ENCODE assay signal across 14 cellular contexts in genomic region chr4:139142097-139142496, GRCh38. TPM values are rescaled to one million over a fixed set of nuclear protein-coding genes. Genes with fewer than 3 reads are reported as not detected.
A peak's percentile ranks its signal among the peaks of the same experiment; 100 is the strongest.
DNase-seq lines count a peak whose midpoint lies in the region; ATAC-seq and TF ChIP-seq lines count a peak whose summit lies in the region.
"Had no signal": no experiment of that assay in that cellular context is flagged by ENCODE, and none has a peak within 500 bp of the region (broad histone marks: within the 10 kb centered on the region; RNA-seq: fewer than 3 reads in every experiment).

No MANE protein-coding gene starts in this region.

- DNase-seq in germinal center (ENCODE audit: low spot score) = peak; percentile 14
- no peak for DNase-seq in SK-N-DZ (ENCODE audit: low spot score)
- no peak for DNase-seq in NCI-H1417 (lab: John Stamatoyannopoulos, UW)
- DNase-seq in NK-92 treated with Interleukin-12 subunit alpha and Interleukin-12 subunit beta, amount 100 ng/mL, for 24 hours (lab: John Stamatoyannopoulos, UW) = no peak
- DNase-seq in CD4-positive, alpha-beta T cell = no peak
- DNase-seq: foreskin keratinocyte, H7, NCI-H187 treated with DMSO at 0.1 percent for 48 hours, T1000 had no signal

- H3K9me3 ChIP-seq in CD4-positive, alpha-beta T cell (ENCODE audit: control insufficient read depth, low read length) = no peaks in the 10 kb centered on the region

- H3K27me3 ChIP-seq in CD4-positive, alpha-beta T cell (ENCODE audit: control insufficient read depth, insufficient read depth, low read length) = no peaks in the 10 kb centered on the region
- H3K27me3 ChIP-seq: foreskin keratinocyte had no signal

- H3K36me3 Mint-ChIP-seq in CD4-positive, alpha-beta T cell (ENCODE audit: low read depth) = peaks cover 10% of the 10 kb centered on the region

- POLR2A ChIA-PET in CD4-positive, alpha-beta T cell (lab: Charles Lee) = no interaction called here

- ATAC-seq in GM18858 (IDR thresholded peaks at IDR 0.05; ENCODE audit: unreplicated experiment) = peak; percentile 93
- peak; percentile 72 for ATAC-seq in GM21576 (IDR thresholded peaks at IDR 0.05; ENCODE audit: unreplicated experiment)
- peak; percentile 88 for ATAC-seq in HG03378 (IDR thresholded peaks at IDR 0.05; ENCODE audit: unreplicated experiment)
- ATAC-seq in CD4-positive, alpha-beta T cell (ENCODE audit: poor library complexity) = no peak
- ATAC-seq: foreskin keratinocyte had no signal

- CTCF ChIA-PET in CD4-positive, alpha-beta T cell (lab: Charles Lee) = no interaction called here

- no peak for TF ChIP-seq CTCF in CD4-positive, alpha-beta T cell (IDR thresholded peaks at IDR 0.05)

- H3K27ac Mint-ChIP-seq in CD4-positive, alpha-beta T cell = no peak overlapping the region

- peaks cover 30% of the 10 kb centered on the region for H3K4me1 Mint-ChIP-seq in CD4-positive, alpha-beta T cell (ENCODE audit: low read depth)

- H3K27ac ChIP-seq in CD4-positive, alpha-beta T cell (ENCODE audit: low read depth, low read length) = no peak overlapping the region
- H3K27ac ChIP-seq: foreskin keratinocyte, skin epidermis had no signal

- H3K4me3 Mint-ChIP-seq in CD4-positive, alpha-beta T cell = no peak overlapping the region
- H3K4me3 Mint-ChIP-seq: nephron had no signal

- intact Hi-C loops in CD4-positive, alpha-beta T cell (cut with DNase I, micrococcal nuclease) = loop anchor here in 1 of 2 experiments (5.0 kb wide), 1 partner anchor 35 kb away; the partner anchor contains the start of gene ELF2

- no peaks in the 10 kb centered on the region for H3K9me3 Mint-ChIP-seq in CD4-positive, alpha-beta T cell

- no peaks in the 10 kb centered on the region for H3K27me3 Mint-ChIP-seq in CD4-positive, alpha-beta T cell

RNA-seq across cellular contexts. Expression of gene ELF2, which starts 34.9 kb away (rescaled TPM):
- polyA plus RNA-seq in SK-N-DZ (2014; cell fraction: cytosol; rRNA removed) = 31.7 and 41.6 TPM in 2 replicates
- 35.2 and 39.2 TPM in 2 replicates for polyA plus RNA-seq in SK-N-DZ (2014; cell fraction: nucleus; rRNA removed)
- 10 to 100 TPM; 83.3 to 84.1 TPM for total RNA-seq in CD4-positive, alpha-beta T cell
